Comparison of ENCODE assay signal across 8 cellular contexts in genomic region chr16:79601092-79601977, GRCh38. TPM values are rescaled to one million over a fixed set of nuclear protein-coding genes. Genes with fewer than 3 reads are reported as not detected.
DNase-seq lines count a peak whose midpoint lies in the region; ATAC-seq and TF ChIP-seq lines count a peak whose summit lies in the region.

No MANE protein-coding gene starts in this region.

- peaks cover 19% of the 10 kb centered on the region for H4K20me1 ChIP-seq in hepatocyte (ENCODE audit: insufficient read depth, poor library complexity, severe bottlenecking)

- peaks cover 29% of the 10 kb centered on the region for H3K79me2 ChIP-seq in hepatocyte

- H3K27ac ChIP-seq in angular gyrus (ENCODE audit: low read depth, low read length) (peak overlapping the region; percentile 81), hepatocyte (peak overlapping the region; percentile 97), psoas muscle (peak overlapping the region; percentile 94)

- intact Hi-C loops in psoas muscle (cut with DNase I) = loop anchor here (1.0 to 10.0 kb wide), 11 partner anchors 68 to 1477 kb away; no protein-coding TSS in a partner anchor

- H3K4me3 ChIP-seq in hepatocyte = peak overlapping the region; percentile 63
- peak overlapping the region; percentile 80 for H3K4me3 ChIP-seq in psoas muscle

- peak overlapping the region; percentile 73 for H3K4me2 ChIP-seq in hepatocyte

- peak overlapping the region; percentile 3 for H2AFZ ChIP-seq in hepatocyte

- no peak for TF ChIP-seq CTCF in hepatocyte (IDR thresholded peaks at IDR 0.05; ENCODE audit: poor library complexity)
- no peak for TF ChIP-seq CTCF in psoas muscle (IDR thresholded peaks at IDR 0.05)

- H3K9me3 ChIP-seq in hepatocyte (ENCODE audit: low read depth) = no peaks in the 10 kb centered on the region
- no peaks in the 10 kb centered on the region for H3K9me3 ChIP-seq in psoas muscle

- ATAC-seq in psoas muscle = peak; percentile 42 to 63 (median 54)
- no peak for ATAC-seq in GM18873 (IDR thresholded peaks at IDR 0.05; ENCODE audit: low FRiP score, unreplicated experiment)

- H3K27me3 ChIP-seq in hepatocyte (no peaks in the 10 kb centered on the region), psoas muscle (ENCODE audit: insufficient read depth in 3 of 3, low read length in 2 of 3) (no peaks in the 10 kb centered on the region)

- no peaks in the 10 kb centered on the region for H3K9me2 ChIP-seq in hepatocyte (replicated peaks; ENCODE audit: insufficient read depth)

- DNase-seq in COLO668 (lab: John Stamatoyannopoulos, UW; ENCODE audit: unreplicated experiment) (peak; percentile 63), NCI-H226 (peak; percentile 24), hepatocyte (ENCODE audit: low spot score) (peak; percentile 84), psoas muscle (peak; percentile 61 to 75), COR-L47 (lab: John Stamatoyannopoulos, UW) (no peak), NCI-H82 (lab: John Stamatoyannopoulos, UW) (no peak)

- H3K36me3 ChIP-seq in hepatocyte (replicated peaks; ENCODE audit: insufficient read depth, low read depth) (no peaks in the 10 kb centered on the region), psoas muscle (ENCODE audit: insufficient read depth in 1 of 2, low read depth in 1 of 2) (no peaks in the 10 kb centered on the region)

- peaks cover 21% of the 10 kb centered on the region for H3K4me1 ChIP-seq in hepatocyte (ENCODE audit: insufficient read depth)
- peaks cover 9% of the 10 kb centered on the region for H3K4me1 ChIP-seq in psoas muscle

- 1% methylated on average over 50 of the region's 51 CpGs for WGBS in hepatocyte (ENCODE audit: low lambda C conversion rate, missing lambda C conversion rate)
- 0 to 1% (median 0%) methylated on average over 49 to 51 of the region's 51 CpGs for WGBS in psoas muscle, 3 donors

RNA-seq across cellular contexts. Expression of gene MAF, which starts 0.8 kb away (rescaled TPM):
- total RNA-seq in hepatocyte (84.2 and 85.0 TPM in 2 replicates), psoas muscle (10 to 100 TPM; 35.2 to 52.3 (median 39.9) TPM)
- polyA plus RNA-seq in hepatocyte (30.5 and 31.6 TPM in 2 replicates), psoas muscle (10 to 100 TPM in 2 of 3 donors, 1 to 10 TPM in 1; 6.0 to 21.9 (median 13.1) TPM)

Comparison
In these comparisons a context has a peak if more than half of its experiments do, and no peak if none do; other contexts are left out.
1. DNase-seq: peak in COLO668 (single experiment), NCI-H226 (single experiment), hepatocyte (single experiment) and psoas muscle (2 of 2); none in COR-L47 (single experiment) and NCI-H82 (single experiment).
2. Peak in every context shown above with its lines, with median percentiles within 50 percentile points of each other: H3K27ac ChIP-seq.